Comparison of ENCODE assay signal across 9 cellular contexts in the genomic region with DNA sequence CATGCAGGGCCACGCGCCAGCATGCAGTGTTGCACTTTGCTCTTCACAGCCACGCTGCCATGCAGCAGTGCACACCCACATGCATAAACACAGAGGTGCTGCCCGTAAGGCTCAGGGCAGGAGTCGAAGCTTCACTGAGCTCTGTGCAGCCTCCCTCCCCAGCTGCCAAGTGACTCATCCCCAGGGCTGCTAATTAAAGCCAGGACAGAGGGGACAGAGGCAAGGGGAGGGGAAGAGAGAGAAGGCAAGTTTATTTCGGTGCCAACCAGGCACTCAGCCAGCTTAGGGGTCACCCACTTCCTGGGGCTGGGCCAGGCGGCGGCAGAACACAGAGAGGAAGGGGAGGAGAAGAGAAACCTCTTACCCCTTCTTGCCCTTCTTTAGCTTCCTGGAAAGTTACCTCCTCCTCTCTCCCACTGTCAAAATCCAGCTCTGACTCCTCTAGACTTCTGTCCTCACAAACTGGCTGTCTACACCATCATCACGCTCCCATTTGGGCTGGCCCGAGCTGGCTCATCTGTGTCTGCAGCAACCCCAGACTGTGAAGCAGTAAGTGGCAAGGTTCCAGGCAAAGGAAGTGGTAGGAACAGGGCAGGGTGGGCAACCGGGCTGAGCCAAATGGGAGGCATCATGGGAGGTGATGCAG. TPM values are rescaled to one million over a fixed set of nuclear protein-coding genes. Genes with fewer than 3 reads are reported as not detected.
DNase-seq lines count a peak whose midpoint lies in the region; ATAC-seq and TF ChIP-seq lines count a peak whose summit lies in the region.
"Had no signal": no experiment of that assay in that cellular context is flagged by ENCODE, and none has a peak within 500 bp of the region (broad histone marks: within the 10 kb centered on the region; RNA-seq: fewer than 3 reads in every experiment).

No MANE protein-coding gene starts in this region.

- ATAC-seq in foreskin keratinocyte: peak; percentile 87
- ATAC-seq in GM19324 (IDR thresholded peaks at IDR 0.05; ENCODE audit: low FRiP score, unreplicated experiment): no peak

- no peak overlapping the region for H3K27ac ChIP-seq in foreskin keratinocyte
- no peak overlapping the region for H3K27ac ChIP-seq in ovary
- H3K27ac ChIP-seq: C4-2B had no signal

- H3K4me1 ChIP-seq in foreskin keratinocyte (no peaks in the 10 kb centered on the region), ovary (ENCODE audit: insufficient read depth) (peaks cover 3% of the 10 kb centered on the region)

- H3K27me3 ChIP-seq in foreskin keratinocyte (no peaks in the 10 kb centered on the region), ovary (no peaks in the 10 kb centered on the region)

- no peak overlapping the region for H3K4me3 ChIP-seq in ovary

- TF ChIP-seq EP300 in ovary (IDR thresholded peaks at IDR 0.05): no peak

- H3K9me3 ChIP-seq in ovary: no peaks in the 10 kb centered on the region

- no peak for TF ChIP-seq POLR2A in ovary (IDR thresholded peaks at IDR 0.05)

- intact Hi-C loops in ovary (cut with DNase I): no loop called here

- DNase-seq in NCI-H2107 treated with DMSO at 0.1 percent for 48 hours (lab: John Stamatoyannopoulos, UW; ENCODE audit: unreplicated experiment) (peak; percentile 4), NCI-H2107 (lab: John Stamatoyannopoulos, UW) (no peak), NOMO-1 (lab: John Stamatoyannopoulos, UW; ENCODE audit: unreplicated experiment in 2 of 2) (peak; percentile 84 to 86), foreskin keratinocyte (no peak), ovary (peak; percentile 41 to 55 (median 48)), cortex of kidney (lab: John Stamatoyannopoulos, UW) (no peak)
- peak; percentile 24 for DNase-seq in activated effector memory CD4-positive, alpha-beta T cell treated with Interleukin-2 at 50 U/mL for 16 hours

- TF ChIP-seq CTCF in foreskin keratinocyte (conservative IDR thresholded peaks at IDR 0.05): no peak
- TF ChIP-seq CTCF in ovary (IDR thresholded peaks at IDR 0.05): no peak

- H3K36me3 ChIP-seq in ovary: no peaks in the 10 kb centered on the region

- 25 to 34% (median 29%) methylated on average over 11 of the region's 11 CpGs for WGBS in ovary, 3 donors

RNA-seq across cellular contexts. Expression of gene IQSEC2, which starts 6.2 kb away (rescaled TPM):
- total RNA-seq in foreskin keratinocyte (4.8 and 6.0 TPM in 2 replicates), ovary (10 to 100 TPM in 6 of 7 donors, 1 to 10 TPM in 1; 9.7 to 20.1 (median 12.4) TPM)
- polyA plus RNA-seq in foreskin keratinocyte (4.8 and 5.4 TPM in 2 replicates), ovary (1 to 10 TPM; 8.2 to 8.7 TPM)

Comparison
In these comparisons a context has a peak if more than half of its experiments do, and no peak if none do; other contexts are left out.
1. DNase-seq: peak in NCI-H2107 treated with DMSO at 0.1 percent for 48 hours (single experiment), NOMO-1 (2 of 2), activated effector memory CD4-positive, alpha-beta T cell treated with Interleukin-2 at 50 U/mL for 16 hours (single experiment) and ovary (5 of 5); none in NCI-H2107 (single experiment), foreskin keratinocyte (0 of 2) and cortex of kidney (single experiment).